8 cellular contexts compared by ENCODE assay signal in the genomic region with DNA sequence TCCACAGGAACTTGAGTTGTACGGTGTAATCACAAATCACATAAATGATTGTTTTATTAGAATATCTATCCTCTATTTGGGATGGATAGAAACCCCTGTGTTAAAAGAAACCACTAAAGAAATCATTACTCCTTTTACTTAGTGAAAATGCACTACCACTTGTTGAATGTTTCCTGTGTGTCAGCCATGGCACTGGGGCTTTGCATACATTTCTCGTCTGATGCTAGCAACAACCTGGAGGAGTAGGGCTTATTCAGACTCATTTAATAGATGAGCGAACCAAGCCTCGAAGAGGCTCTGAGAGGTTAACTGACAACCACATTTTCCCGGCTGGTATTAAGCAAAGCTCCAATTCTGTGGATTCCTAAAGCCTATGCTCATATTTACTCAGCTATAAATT.
DNase-seq lines count a peak whose midpoint lies in the region; ATAC-seq and TF ChIP-seq lines count a peak whose summit lies in the region.

No MANE protein-coding gene starts in this region.

- H3K27ac Mint-ChIP-seq in T-cell, result peak overlapping the region; percentile 91 to 96

- H3K27me3 Mint-ChIP-seq in T-cell, result no peaks in the 10 kb centered on the region

- DNase-seq in T-cell, result no peak
- DNase-seq in foreskin keratinocyte, result no peak
- DNase-seq in stimulated activated naive CD4-positive, alpha-beta T cell treated with Interleukin-2 at 50 U/mL for 16 hours (lab: John Stamatoyannopoulos, UW), result no peak
- no peak for DNase-seq in germinal center (ENCODE audit: low spot score)

- CTCF ChIA-PET in T-cell (lab: Charles Lee), result interaction anchor here in 1 of 2 donors (0.6 to 0.9 kb wide), 3 partner anchors 24 to 411 kb away, joined by 3 read pairs; no protein-coding TSS in a partner anchor

- ATAC-seq in GM19438 (IDR thresholded peaks at IDR 0.05; ENCODE audit: low read depth, unreplicated experiment) (peak; percentile 15), T-cell (replicated peaks in 1 of 4) (no peak), foreskin keratinocyte (no peak), HG03571 (IDR thresholded peaks at IDR 0.05; ENCODE audit: unreplicated experiment) (no peak), GM18873 (IDR thresholded peaks at IDR 0.05; ENCODE audit: low FRiP score, unreplicated experiment) (no peak)

- TF ChIP-seq CTCF in foreskin keratinocyte (conservative IDR thresholded peaks at IDR 0.05), result no peak

- H3K27me3 ChIP-seq in foreskin keratinocyte, result no peaks in the 10 kb centered on the region
- no peaks in the 10 kb centered on the region for H3K27me3 ChIP-seq in skeletal muscle tissue (ENCODE audit: control insufficient read depth in 3 of 3, insufficient read depth in 3 of 3, low read length in 3 of 3)

- H3K9me3 ChIP-seq in skeletal muscle tissue (ENCODE audit: control insufficient read depth in 3 of 3, low read length in 3 of 3), result no peaks in the 10 kb centered on the region

- H3K36me3 ChIP-seq in skeletal muscle tissue (ENCODE audit: control insufficient read depth in 3 of 3, insufficient read depth in 3 of 3, low read length in 3 of 3), result no peaks in the 10 kb centered on the region

- H3K4me1 ChIP-seq in foreskin keratinocyte (peaks cover 19% of the 10 kb centered on the region), skeletal muscle tissue (ENCODE audit: control insufficient read depth in 3 of 3, insufficient read depth in 3 of 3, low read length in 3 of 3) (peaks cover 14 to 24% (median 17%) of the 10 kb centered on the region in 3 donors)

- peak overlapping the region in 1 of 3 donors; percentile 58 for H3K9ac ChIP-seq in skeletal muscle tissue (ENCODE audit: low read depth in 1 of 3, low read length in 3 of 3)

- no peak overlapping the region for H3K4me3 ChIP-seq in skeletal muscle tissue (ENCODE audit: low read length in 3 of 3)

- H3K4me3 Mint-ChIP-seq in T-cell, result peak overlapping the region; percentile 62 to 84 (median 67)

- H3K27ac ChIP-seq in foreskin keratinocyte, result peak overlapping the region; percentile 90
- H3K27ac ChIP-seq in skeletal muscle tissue (ENCODE audit: low read depth, low read length), result peak overlapping the region; percentile 79

- no peaks in the 10 kb centered on the region for H3K36me3 Mint-ChIP-seq in T-cell

- peaks cover 75 to 83% (median 82%) of the 10 kb centered on the region in 3 donors for H3K4me1 Mint-ChIP-seq in T-cell

- POLR2A ChIA-PET in T-cell (lab: Charles Lee), result interaction anchor here in 1 of 2 donors (0.6 to 1.0 kb wide), 3 partner anchors 10 to 15 kb away, joined by 3 read pairs; no protein-coding TSS in a partner anchor

- no peaks in the 10 kb centered on the region for H3K9me3 Mint-ChIP-seq in T-cell
